ENCODE assay signal across 8 cellular contexts in the genomic region with DNA sequence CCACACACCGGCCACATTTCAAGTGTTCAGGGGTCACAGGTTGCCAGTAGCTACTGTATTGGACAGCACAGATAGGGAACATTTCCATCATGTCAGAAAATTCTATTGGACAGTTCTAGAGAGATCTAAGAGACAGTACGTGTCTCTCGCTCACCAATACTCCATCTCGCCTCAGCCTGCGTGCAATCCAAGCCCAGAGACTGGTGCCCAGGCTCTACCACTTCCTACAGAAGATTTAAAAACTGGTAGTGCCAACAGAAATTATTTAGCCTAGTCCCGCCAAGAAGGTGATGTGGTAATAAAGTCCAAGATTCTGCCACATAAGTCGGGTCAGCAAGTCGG. TPM values are rescaled to one million over a fixed set of nuclear protein-coding genes. Genes with fewer than 3 reads are reported as not detected.
DNase-seq lines count a peak whose midpoint lies in the region; ATAC-seq and TF ChIP-seq lines count a peak whose summit lies in the region.

No MANE protein-coding gene starts in this region.

- intact Hi-C loops in posterior vena cava (cut with DNase I): no loop called here

- POLR2A ChIA-PET in HEK293 (lab: Yijun Ruan, JAX): no interaction called here

- no peaks in the 10 kb centered on the region for H3K27me3 ChIP-seq in OCI-LY3 (ENCODE audit: low read depth, low read length)

- peak overlapping the region; percentile 37 for H3K4me3 ChIP-seq in HEK293 (ENCODE audit: low read depth, low read length)
- H3K4me3 ChIP-seq in OCI-LY3 (ENCODE audit: low read length): peak overlapping the region; percentile 99

- H3K4me3 Mint-ChIP-seq in osteocyte (ENCODE audit: unreplicated experiment): peak overlapping the region; percentile 97

- peaks cover 29% of the 10 kb centered on the region for H4K20me1 ChIP-seq in OCI-LY3 (ENCODE audit: insufficient read depth, low read length)

- peaks cover 9% of the 10 kb centered on the region for H3K27me3 Mint-ChIP-seq in osteocyte (ENCODE audit: unreplicated experiment)

- H2AFZ ChIP-seq in OCI-LY3 (ENCODE audit: low read depth, low read length): peak overlapping the region; percentile 99

- TF ChIP-seq POLR2A in GM18505 (IDR thresholded peaks at IDR 0.05; ENCODE audit: borderline replicate concordance, extremely low read depth, insufficient read depth, insufficient read length): no peak

- peaks cover 45% of the 10 kb centered on the region for H3K79me2 ChIP-seq in OCI-LY3 (ENCODE audit: low read length)

- H3K4me1 ChIP-seq in HEK293 (ENCODE audit: control insufficient read depth, insufficient read depth, low read length) (0 out of 2 replicates have a peak, but pooled peaks cover 2% of the 10 kb centered on the region), OCI-LY3 (ENCODE audit: low read length) (peaks cover 13% of the 10 kb centered on the region)

- peak overlapping the region; percentile 82 for H3K4me2 ChIP-seq in OCI-LY3 (ENCODE audit: low read length)

- H3K36me3 ChIP-seq in HEK293 (ENCODE audit: control insufficient read depth in 2 of 2, insufficient read depth in 1 of 2, low read length in 2 of 2): no peaks in the 10 kb centered on the region
- peaks cover 3% of the 10 kb centered on the region for H3K36me3 ChIP-seq in OCI-LY3 (replicated peaks; ENCODE audit: low read depth, low read length)

- H3K27ac Mint-ChIP-seq in osteocyte (ENCODE audit: unreplicated experiment): peak overlapping the region; percentile 84

- no peak for TF ChIP-seq CTCF in HEK293 (tag by site-specific recombination; IDR thresholded peaks at IDR 0.05)
- no peak for TF ChIP-seq CTCF in OCI-LY3 (IDR thresholded peaks at IDR 0.05; ENCODE audit: low read depth, low read length)
- no peak for TF ChIP-seq CTCF in osteocyte (IDR thresholded peaks at IDR 0.05)

- no peak for DNase-seq in osteocyte (ENCODE audit: extremely low spot score, unreplicated experiment)
- no peak for DNase-seq in NAMALWA (ENCODE audit: low spot score)
- DNase-seq in SK-N-DZ (ENCODE audit: low spot score): no peak
- no peak for DNase-seq in posterior vena cava (ENCODE audit: low spot score)

- peaks cover 24% of the 10 kb centered on the region for H3K4me1 Mint-ChIP-seq in osteocyte (ENCODE audit: unreplicated experiment)

- no peaks in the 10 kb centered on the region for H3K9me3 Mint-ChIP-seq in osteocyte (ENCODE audit: unreplicated experiment)

- ATAC-seq in GM18505 (IDR thresholded peaks at IDR 0.05; ENCODE audit: unreplicated experiment) (peak; percentile 23), esophagus mucosa (peak; percentile 28)

- no peaks in the 10 kb centered on the region for H3K36me3 Mint-ChIP-seq in osteocyte (ENCODE audit: unreplicated experiment)

- no peak overlapping the region for H3K27ac ChIP-seq in HEK293 (ENCODE audit: extremely low read depth, low read depth, low read length)
- H3K27ac ChIP-seq in OCI-LY3 (ENCODE audit: low read length): no peak overlapping the region

- H3K9me3 ChIP-seq in HEK293 (ENCODE audit: control insufficient read depth, insufficient read depth, low read depth, low read length): no peaks in the 10 kb centered on the region
- no peaks in the 10 kb centered on the region for H3K9me3 ChIP-seq in OCI-LY3 (ENCODE audit: insufficient read depth, low read length)

- H3K9ac ChIP-seq in OCI-LY3 (ENCODE audit: low read length): peak overlapping the region; percentile 70

- CTCF ChIA-PET in HEK293 (lab: Yijun Ruan, JAX): interaction anchor here (0.6 to 1.2 kb wide), 2 partner anchors 70 to 246 kb away, joined by 3 read pairs; no protein-coding TSS in a partner anchor

TF ChIP-seq in HEK293, 187 proteins besides CTCF, POLR2A, EP300 and RAD21:
- TF ChIP-seq TCF7L2 (IDR thresholded peaks at IDR 0.05; ENCODE audit: borderline replicate concordance, low read depth, low read length) (no peak), HOXD13 (CRISPR knock-in tag; IDR thresholded peaks at IDR 0.05; ENCODE audit: borderline replicate concordance) (no peak), ZNF843 (tag by site-specific recombination; IDR thresholded peaks at IDR 0.05) (no peak), ZBTB8A (tag by site-specific recombination; IDR thresholded peaks at IDR 0.05) (0 out of 2 replicates have a peak, but pooled peaks have one; percentile 49)

RNA-seq across cellular contexts. Expression of a gene that starts 0.4 kb away (rescaled TPM):
- total RNA-seq in esophagus mucosa: 40.4 TPM
- 50.6 and 53.2 TPM in 2 replicates for total RNA-seq in osteocyte
- polyA plus RNA-seq in SK-N-DZ (2014; cell fraction: cytosol; rRNA removed): 52.5 and 59.3 TPM in 2 replicates
- polyA plus RNA-seq in SK-N-DZ (2014; cell fraction: nucleus; rRNA removed): 13.3 and 20.9 TPM in 2 replicates
- total RNA-seq in posterior vena cava: 10 to 100 TPM; 65.9 to 68.2 TPM
